Comparison of ENCODE assay signal across 1 cellular context in the genomic region with DNA sequence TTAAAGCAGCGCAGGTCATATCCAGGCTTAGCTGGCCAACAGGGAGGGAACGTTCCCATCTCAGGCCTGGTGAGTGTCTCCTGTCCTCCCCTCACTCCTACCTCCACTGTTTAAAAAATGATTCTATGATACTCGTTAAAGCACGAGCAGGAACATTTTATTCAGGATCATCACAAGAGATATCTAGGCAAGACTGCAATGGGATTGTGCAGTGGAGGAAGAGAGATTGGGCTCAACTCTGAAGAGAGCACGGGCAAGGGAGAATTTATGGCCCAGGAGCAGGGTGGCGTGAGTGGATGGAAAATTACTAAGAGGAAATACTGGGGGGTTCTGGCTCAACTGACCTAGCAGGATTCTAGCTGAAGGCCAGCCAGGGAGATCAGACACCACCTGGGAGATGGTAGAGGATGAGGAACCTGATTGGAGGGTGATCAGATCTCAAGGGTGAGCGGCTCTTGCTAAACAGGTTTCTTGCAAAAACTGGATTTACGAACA.
TF ChIP-seq lines count a peak whose summit lies in the region.

No MANE protein-coding gene starts in this region.

TF ChIP-seq in HepG2, 621 proteins besides CTCF, POLR2A, EP300 and RAD21:
- TF ChIP-seq ELF3 (CRISPR knock-in tag; IDR thresholded peaks at IDR 0.05): peak; percentile 31; the same call in 1 of the 2 replicates
- TF ChIP-seq ZNF615 (CRISPR knock-in tag; IDR thresholded peaks at IDR 0.05; ENCODE audit: borderline replicate concordance): no peak
